In genomic region chr11:86138958-86139357, GRCh38 we compare ENCODE assay signal across 2 cellular contexts.
TF ChIP-seq lines count a peak whose summit lies in the region.

No MANE protein-coding gene starts in this region.

TF ChIP-seq in SK-N-SH treated with all-trans-retinoic acid at 6 μM for 48 hours, 23 proteins besides CTCF, POLR2A, EP300 and RAD21 (continued from another document):
- TF ChIP-seq TSHZ2 (CRISPR knock-in tag; IDR thresholded peaks at IDR 0.05) (no peak), ISL1 (CRISPR knock-in tag; IDR thresholded peaks at IDR 0.05) (no peak), ZNF70 (CRISPR knock-in tag; IDR thresholded peaks at IDR 0.05) (no peak), PPARA (CRISPR knock-in tag; IDR thresholded peaks at IDR 0.05; ENCODE audit: borderline replicate concordance) (no peak), CSRNP3 (CRISPR knock-in tag; IDR thresholded peaks at IDR 0.05) (no peak), POU6F1 (CRISPR knock-in tag; IDR thresholded peaks at IDR 0.05; ENCODE audit: borderline replicate concordance, low read depth) (no peak), ZFP3 (CRISPR knock-in tag; IDR thresholded peaks at IDR 0.05) (no peak), ZFP30 (CRISPR knock-in tag; IDR thresholded peaks at IDR 0.05) (no peak), BACH2 (CRISPR knock-in tag; IDR thresholded peaks at IDR 0.05; ENCODE audit: borderline replicate concordance) (no peak), CREB5 (CRISPR knock-in tag; IDR thresholded peaks at IDR 0.05; ENCODE audit: low read depth) (no peak), ZNF565 (CRISPR knock-in tag; conservative IDR thresholded peaks at IDR 0.05; ENCODE audit: low read depth) (no peak), ZC3H10 (CRISPR knock-in tag; IDR thresholded peaks at IDR 0.05) (no peak), OSR1 (CRISPR knock-in tag; IDR thresholded peaks at IDR 0.05) (no peak), ZNF8 (CRISPR knock-in tag; IDR thresholded peaks at IDR 0.05) (no peak), ESRRG (CRISPR knock-in tag; IDR thresholded peaks at IDR 0.05) (no peak)

TF ChIP-seq in SK-N-SH, 30 proteins besides CTCF, POLR2A, EP300 and RAD21 (continued from another document):
- TF ChIP-seq ZBTB33 (IDR thresholded peaks at IDR 0.05; ENCODE audit: borderline replicate concordance, low read depth) (no peak), SMC3 (IDR thresholded peaks at IDR 0.05; ENCODE audit: low read depth, low read length) (no peak)
TF ChIP-seq in SK-N-SH: peak in this region for 0.
